In the genomic region with DNA sequence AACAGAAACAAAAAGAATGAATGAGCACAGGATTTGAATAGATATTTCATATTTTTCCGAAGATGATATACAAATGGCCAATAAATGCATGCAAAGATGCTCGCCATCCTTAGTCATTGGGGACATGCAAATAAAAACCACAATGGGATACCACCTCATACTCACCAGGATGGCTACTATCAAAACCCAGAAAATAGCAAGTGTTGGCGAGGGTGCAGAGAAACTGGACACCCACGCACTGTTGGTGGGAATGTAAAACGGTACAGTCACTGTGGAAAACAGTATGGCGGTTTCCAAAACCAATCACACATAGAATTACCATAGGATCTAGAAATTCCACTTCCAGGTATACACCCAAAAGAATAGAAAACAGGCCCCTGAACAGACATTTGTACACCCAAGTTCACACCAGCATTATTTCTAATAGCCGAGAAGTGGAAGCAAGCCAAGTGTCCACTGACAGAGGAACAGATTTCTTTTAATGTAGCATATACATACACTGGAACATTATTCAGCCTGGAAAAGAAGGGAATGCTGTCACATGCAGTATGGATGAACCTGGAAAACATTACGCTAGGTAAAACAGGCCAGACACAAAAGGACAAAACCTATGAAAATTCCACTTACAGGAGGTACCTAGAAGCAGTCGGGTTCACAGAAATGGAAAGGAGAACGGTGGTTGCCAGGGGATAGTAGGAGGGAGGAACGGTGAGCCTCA, we compare ENCODE assay signal across 8 cellular contexts. TPM values are rescaled to one million over a fixed set of nuclear protein-coding genes. Genes with fewer than 3 reads are reported as not detected.
DNase-seq lines count a peak whose midpoint lies in the region; ATAC-seq, FAIRE-seq and TF ChIP-seq lines count a peak whose summit lies in the region.

No MANE protein-coding gene starts in this region.

- H3K27ac Mint-ChIP-seq in CD4-positive, CD25-positive, alpha-beta regulatory T cell, result peak overlapping the region; percentile 83 to 99 (median 89)
- H3K27ac Mint-ChIP-seq in neural progenitor cell, result peak overlapping the region; percentile 50

- peak overlapping the region; percentile 88 for H3K4me3 ChIP-seq in CD4-positive, CD25-positive, alpha-beta regulatory T cell (ENCODE audit: low read depth, low read length)
- peak overlapping the region; percentile 72 for H3K4me3 ChIP-seq in neural progenitor cell

- no peak overlapping the region for H3K9ac ChIP-seq in neural progenitor cell

- H2AFZ ChIP-seq in neural progenitor cell (replicated peaks), result peak overlapping the region; percentile 7

- peaks cover 21% of the 10 kb centered on the region for H3K36me3 Mint-ChIP-seq in CD4-positive, CD25-positive, alpha-beta regulatory T cell
- H3K36me3 Mint-ChIP-seq in neural progenitor cell, result peaks cover 43% of the 10 kb centered on the region

- no peak for TF ChIP-seq CTCF in neural progenitor cell (IDR thresholded peaks at IDR 0.05)

- no peak overlapping the region for H3K27ac ChIP-seq in CD4-positive, CD25-positive, alpha-beta regulatory T cell (ENCODE audit: insufficient read depth, low read length, poor library complexity, severe bottlenecking)
- no peak overlapping the region for H3K27ac ChIP-seq in neural progenitor cell

- no peaks in the 10 kb centered on the region for H3K9me3 ChIP-seq in CD4-positive, CD25-positive, alpha-beta regulatory T cell (ENCODE audit: control insufficient read depth in 2 of 2, low read length in 2 of 2)
- H3K9me3 ChIP-seq in neural progenitor cell (ENCODE audit: low read depth), result no peaks in the 10 kb centered on the region

- H3K4me3 Mint-ChIP-seq in CD4-positive, CD25-positive, alpha-beta regulatory T cell, result peak overlapping the region; percentile 95 to 100 (median 98)
- H3K4me3 Mint-ChIP-seq in neural progenitor cell, result peak overlapping the region; percentile 100

- no peaks in the 10 kb centered on the region for H3K27me3 Mint-ChIP-seq in CD4-positive, CD25-positive, alpha-beta regulatory T cell
- H3K27me3 Mint-ChIP-seq in neural progenitor cell (ENCODE audit: insufficient read depth, low read depth), result peaks cover 7% of the 10 kb centered on the region

- no peak for FAIRE-seq in H54 (lab: Jason Lieb, UNC)

- H3K4me1 Mint-ChIP-seq in CD4-positive, CD25-positive, alpha-beta regulatory T cell, result peaks cover 43 to 60% (median 45%) of the 10 kb centered on the region in 4 donors
- peaks cover 27% of the 10 kb centered on the region for H3K4me1 Mint-ChIP-seq in neural progenitor cell

- H3K79me2 ChIP-seq in neural progenitor cell (ENCODE audit: low read depth), result peaks cover 83% of the 10 kb centered on the region

- H3K27me3 ChIP-seq in CD4-positive, CD25-positive, alpha-beta regulatory T cell (ENCODE audit: control insufficient read depth, insufficient read depth, low read length), result no peaks in the 10 kb centered on the region
- H3K27me3 ChIP-seq in neural progenitor cell, result no peaks in the 10 kb centered on the region

- ATAC-seq in CD4-positive, CD25-positive, alpha-beta regulatory T cell (ENCODE audit: low read depth in 2 of 2), result no peak
- no peak for ATAC-seq in HG03457 (IDR thresholded peaks at IDR 0.05; ENCODE audit: unreplicated experiment)
- ATAC-seq in GM21529 (IDR thresholded peaks at IDR 0.05; ENCODE audit: unreplicated experiment), result no peak
- no peak for ATAC-seq in HG02798 (IDR thresholded peaks at IDR 0.05; ENCODE audit: poor library complexity, unreplicated experiment)

- H3K36me3 ChIP-seq in CD4-positive, CD25-positive, alpha-beta regulatory T cell (ENCODE audit: control insufficient read depth, insufficient read depth, low read length), result peaks cover 21% of the 10 kb centered on the region
- no peaks in the 10 kb centered on the region for H3K36me3 ChIP-seq in neural progenitor cell

- H3F3A ChIP-seq in neural progenitor cell (ENCODE audit: low read depth), result peaks cover 27% of the 10 kb centered on the region

- H4K20me1 ChIP-seq in neural progenitor cell (ENCODE audit: low read depth), result peaks cover 31% of the 10 kb centered on the region

- peaks cover 48% of the 10 kb centered on the region for H3K4me1 ChIP-seq in CD4-positive, CD25-positive, alpha-beta regulatory T cell (ENCODE audit: control insufficient read depth, insufficient read depth, low read length, poor library complexity, severe bottlenecking)
- peaks cover 6% of the 10 kb centered on the region for H3K4me1 ChIP-seq in neural progenitor cell

- TF ChIP-seq POLR2A in H54 (IDR thresholded peaks at IDR 0.05; ENCODE audit: low read depth, low read length), result no peak

- H3K4me2 ChIP-seq in neural progenitor cell, result peak overlapping the region; percentile 79

- no peak for DNase-seq in CD4-positive, CD25-positive, alpha-beta regulatory T cell
- DNase-seq in NCI-H526 treated with DMSO at 0.1 percent for 48 hours (lab: John Stamatoyannopoulos, UW), result peak; percentile 44
- DNase-seq in dermis blood vessel endothelial cell, result peak; percentile 7
- DNase-seq in neural progenitor cell (ENCODE audit: low spot score), result no peak
- DNase-seq in H54 (ENCODE audit: insufficient read length, low spot score), result no peak

- no peaks in the 10 kb centered on the region for H3K9me3 Mint-ChIP-seq in CD4-positive, CD25-positive, alpha-beta regulatory T cell
- H3K9me3 Mint-ChIP-seq in neural progenitor cell, result peaks cover 4% of the 10 kb centered on the region

RNA-seq across cellular contexts. Expression of a gene that starts 3.6 kb away (rescaled TPM):
- 29.5 TPM for total RNA-seq in CD4-positive, CD25-positive, alpha-beta regulatory T cell
- polyA plus RNA-seq in CD4-positive, CD25-positive, alpha-beta regulatory T cell, result 10 to 100 TPM in 1 of 4 donors, 1 to 10 TPM in 3; 8.3 to 10.5 (median 8.6) TPM
- total RNA-seq in dermis blood vessel endothelial cell, result 23.5 TPM in 2 replicates
- 23.8 and 25.1 TPM in 2 replicates for total RNA-seq in neural progenitor cell (ENCODE audit: low replicate concordance)

RNA-seq across cellular contexts. Expression of a gene that starts 15.2 kb away (rescaled TPM):
- total RNA-seq in CD4-positive, CD25-positive, alpha-beta regulatory T cell, result not detected
- not detected for polyA plus RNA-seq in CD4-positive, CD25-positive, alpha-beta regulatory T cell
- not detected in 2 replicates for total RNA-seq in dermis blood vessel endothelial cell
- not detected in 2 replicates for total RNA-seq in neural progenitor cell (ENCODE audit: low replicate concordance)

Comparison
In these comparisons a context has a peak if more than half of its experiments do, and no peak if none do; other contexts are left out.
1. DNase-seq: peak in NCI-H526 treated with DMSO at 0.1 percent for 48 hours (single experiment) and dermis blood vessel endothelial cell (single experiment); none in CD4-positive, CD25-positive, alpha-beta regulatory T cell (0 of 3), neural progenitor cell (single experiment) and H54 (single experiment).